21 cellular contexts compared by ENCODE assay signal in genomic region chr4:89259435-89260028, GRCh38. TPM values are rescaled to one million over a fixed set of nuclear protein-coding genes. Genes with fewer than 3 reads are reported as not detected.
DNase-seq lines count a peak whose midpoint lies in the region; ATAC-seq and TF ChIP-seq lines count a peak whose summit lies in the region.
"Had no signal": no experiment of that assay in that cellular context is flagged by ENCODE, and none has a peak within 500 bp of the region (broad histone marks: within the 10 kb centered on the region; RNA-seq: fewer than 3 reads in every experiment).

No MANE protein-coding gene starts in this region.

- H3K9me3 Mint-ChIP-seq in CD4-positive, CD25-positive, alpha-beta regulatory T cell, result no peaks in the 10 kb centered on the region
- no peaks in the 10 kb centered on the region for H3K9me3 Mint-ChIP-seq in CD4-positive, alpha-beta memory T cell
- H3K9me3 Mint-ChIP-seq in WTC11 (peaks cover 15% of the 10 kb centered on the region), endothelial cell (ENCODE audit: unreplicated experiment) (no peaks in the 10 kb centered on the region)

- CTCF ChIA-PET in CD4-positive, alpha-beta memory T cell (lab: Charles Lee; ENCODE audit: partially characterized antibody), result interaction anchor here (1.3 to 20.8 kb wide), 7 partner anchors 12 to 175 kb away, joined by 3 to 285 read pairs (median 35); no protein-coding TSS in a partner anchor
- CTCF ChIA-PET in WTC11 (lab: Charles Lee), result no interaction called here

- POLR2A ChIA-PET in CD4-positive, alpha-beta memory T cell (lab: Charles Lee; ENCODE audit: partially characterized antibody), result interaction anchor here (1.2 to 12.9 kb wide), 7 partner anchors 9 to 58 kb away, joined by 3 to 176 read pairs (median 10); partner anchors contain the start of gene GPRIN3
- POLR2A ChIA-PET in WTC11 (lab: Charles Lee), result no interaction called here

- ATAC-seq in CD4-positive, CD25-positive, alpha-beta regulatory T cell (ENCODE audit: low read depth in 2 of 2), result no peak
- no peak for ATAC-seq in WTC11
- ATAC-seq: SK-N-SH treated with all-trans-retinoic acid at 6 μM for 48 hours had no signal

- TF ChIP-seq CTCF in WTC11 (IDR thresholded peaks at IDR 0.05) (no peak), left ventricle myocardium inferior (IDR thresholded peaks at IDR 0.05; ENCODE audit: borderline replicate concordance) (no peak), endothelial cell (IDR thresholded peaks at IDR 0.05; ENCODE audit: unreplicated experiment) (no peak)

- H3K4me3 ChIP-seq in CD4-positive, CD25-positive, alpha-beta regulatory T cell (ENCODE audit: low read depth, low read length), result no peak overlapping the region
- H3K4me3 ChIP-seq in CD4-positive, alpha-beta memory T cell (ENCODE audit: low read length in 2 of 2), result no peak overlapping the region
- H3K4me3 ChIP-seq in left ventricle myocardium inferior, result no peak overlapping the region
- H3K4me3 ChIP-seq: hepatocyte, MG63, smooth muscle cell, thyroid gland had no signal

- peak overlapping the region; percentile 44 to 86 (median 69) for H3K27ac Mint-ChIP-seq in CD4-positive, CD25-positive, alpha-beta regulatory T cell
- peak overlapping the region; percentile 72 to 93 (median 88) for H3K27ac Mint-ChIP-seq in CD4-positive, alpha-beta memory T cell
- H3K27ac Mint-ChIP-seq in WTC11, result peak overlapping the region; percentile 20
- no peak overlapping the region for H3K27ac Mint-ChIP-seq in endothelial cell (ENCODE audit: unreplicated experiment)

- H3K27me3 Mint-ChIP-seq in CD4-positive, CD25-positive, alpha-beta regulatory T cell, result no peaks in the 10 kb centered on the region
- H3K27me3 Mint-ChIP-seq in CD4-positive, alpha-beta memory T cell, result no peaks in the 10 kb centered on the region
- H3K27me3 Mint-ChIP-seq in WTC11 (ENCODE audit: low read depth) (no peaks in the 10 kb centered on the region), endothelial cell (ENCODE audit: unreplicated experiment) (peaks cover 1% of the 10 kb centered on the region)

- H3K4me1 ChIP-seq in CD4-positive, CD25-positive, alpha-beta regulatory T cell (ENCODE audit: control insufficient read depth, insufficient read depth, low read length, poor library complexity, severe bottlenecking), result peaks cover 74% of the 10 kb centered on the region
- peaks cover 96% of the 10 kb centered on the region for H3K4me1 ChIP-seq in CD4-positive, alpha-beta memory T cell (ENCODE audit: insufficient read depth, low read length)
- H3K4me1 ChIP-seq in left ventricle myocardium inferior, result peaks cover 69% of the 10 kb centered on the region

- H3K27ac ChIP-seq in CD4-positive, CD25-positive, alpha-beta regulatory T cell (ENCODE audit: insufficient read depth, low read length, poor library complexity, severe bottlenecking), result peak overlapping the region; percentile 63
- peak overlapping the region; percentile 9 for H3K27ac ChIP-seq in CD4-positive, alpha-beta memory T cell (ENCODE audit: low read depth, low read length)
- H3K27ac ChIP-seq in left ventricle myocardium inferior (replicated peaks), result peak overlapping the region; percentile 75
- H3K27ac ChIP-seq: epithelial cell of prostate, hepatocyte, RWPE1, thyroid gland had no signal

- no peak for DNase-seq in CD4-positive, CD25-positive, alpha-beta regulatory T cell
- no peak for DNase-seq in CD4-positive, alpha-beta memory T cell
- DNase-seq in WTC11 (ENCODE audit: low spot score) (no peak), left ventricle myocardium inferior (no peak), endothelial cell (ENCODE audit: low spot score) (no peak), activated gamma-delta T cell treated with Interleukin-2 at 50 U/mL for 16 hours (no peak)
- DNase-seq in stimulated activated CD8-positive, alpha-beta memory T cell treated with anti-CD3 and anti-CD28 coated beads, Interleukin-4, amount 100 ng/mL, for 48 hours, result no peak
- DNase-seq: activated effector memory CD4-positive, alpha-beta T cell treated with Interleukin-2 at 50 U/mL for 16 hours; cerebellar nuclear complex; DMS53; GF-D8; MG63; NCI-H1436 treated with DMSO at 0.1 percent for 48 hours; NCI-H2171; stimulated activated naive CD4-positive, alpha-beta T cell treated with Interleukin-2 at 50 U/mL for 16 hours; thyroid gland had no signal

- H3K27me3 ChIP-seq in CD4-positive, CD25-positive, alpha-beta regulatory T cell (ENCODE audit: control insufficient read depth, insufficient read depth, low read length), result no peaks in the 10 kb centered on the region
- H3K27me3 ChIP-seq in CD4-positive, alpha-beta memory T cell (ENCODE audit: insufficient read depth, low read length), result no peaks in the 10 kb centered on the region
- no peaks in the 10 kb centered on the region for H3K27me3 ChIP-seq in left ventricle myocardium inferior (ENCODE audit: low read depth)
- H3K27me3 ChIP-seq: hepatocyte, MG63, thyroid gland had no signal

- intact Hi-C loops in CD4-positive, alpha-beta memory T cell (cut with micrococcal nuclease), result no loop called here
- intact Hi-C loops in left ventricle myocardium inferior (cut with micrococcal nuclease), result no loop called here

- H3K36me3 Mint-ChIP-seq in CD4-positive, CD25-positive, alpha-beta regulatory T cell, result peaks cover 16% of the 10 kb centered on the region
- H3K36me3 Mint-ChIP-seq in CD4-positive, alpha-beta memory T cell, result peaks cover 7 to 22% of the 10 kb centered on the region in 2 donors
- no peaks in the 10 kb centered on the region for H3K36me3 Mint-ChIP-seq in WTC11
- no peaks in the 10 kb centered on the region for H3K36me3 Mint-ChIP-seq in endothelial cell (ENCODE audit: low read depth, unreplicated experiment)

- H3K4me1 Mint-ChIP-seq in CD4-positive, CD25-positive, alpha-beta regulatory T cell, result peaks cover 59 to 97% (median 81%) of the 10 kb centered on the region in 4 donors
- H3K4me1 Mint-ChIP-seq in CD4-positive, alpha-beta memory T cell, result peaks cover 83 to 100% (median 91%) of the 10 kb centered on the region in 4 donors
- H3K4me1 Mint-ChIP-seq in WTC11 (peaks cover 61% of the 10 kb centered on the region), endothelial cell (ENCODE audit: unreplicated experiment) (peaks cover 2% of the 10 kb centered on the region)

- no peaks in the 10 kb centered on the region for H3K9me3 ChIP-seq in CD4-positive, CD25-positive, alpha-beta regulatory T cell (ENCODE audit: control insufficient read depth in 2 of 2, low read length in 2 of 2)
- no peaks in the 10 kb centered on the region for H3K9me3 ChIP-seq in CD4-positive, alpha-beta memory T cell (ENCODE audit: control insufficient read depth in 1 of 2, low read length in 2 of 2)
- H3K9me3 ChIP-seq in left ventricle myocardium inferior (replicated peaks), result no peaks in the 10 kb centered on the region
- H3K9me3 ChIP-seq: MG63, thyroid gland had no signal

- H3K36me3 ChIP-seq in CD4-positive, CD25-positive, alpha-beta regulatory T cell (ENCODE audit: control insufficient read depth, insufficient read depth, low read length), result no peaks in the 10 kb centered on the region
- H3K36me3 ChIP-seq in CD4-positive, alpha-beta memory T cell (ENCODE audit: insufficient read depth, low read length), result no peaks in the 10 kb centered on the region
- no peaks in the 10 kb centered on the region for H3K36me3 ChIP-seq in left ventricle myocardium inferior
- H3K36me3 ChIP-seq: MG63, thyroid gland had no signal

- H3K4me3 Mint-ChIP-seq in CD4-positive, CD25-positive, alpha-beta regulatory T cell, result peak overlapping the region; percentile 1 to 42 (median 18)
- H3K4me3 Mint-ChIP-seq in CD4-positive, alpha-beta memory T cell, result peak overlapping the region in 4 of 8 donors; percentile 38 to 46 (median 43)
- peak overlapping the region; percentile 13 for H3K4me3 Mint-ChIP-seq in WTC11
- no peak overlapping the region for H3K4me3 Mint-ChIP-seq in endothelial cell (ENCODE audit: unreplicated experiment)

TF ChIP-seq in WTC11, 78 proteins besides CTCF, POLR2A, EP300 and RAD21:
- TF ChIP-seq PRRX2 (CRISPR knock-in tag; IDR thresholded peaks at IDR 0.05), result no peak
- no peak for TF ChIP-seq IRF2 (CRISPR knock-in tag; IDR thresholded peaks at IDR 0.05; ENCODE audit: borderline replicate concordance, low read depth)
- TF ChIP-seq ZNF396 (CRISPR knock-in tag; IDR thresholded peaks at IDR 0.05; ENCODE audit: borderline replicate concordance), result no peak

RNA-seq across cellular contexts. Expression of gene GPRIN3, which starts 48.1 kb away (rescaled TPM):
- total RNA-seq in CD4-positive, CD25-positive, alpha-beta regulatory T cell, result 78.9 TPM
- 10 to 100 TPM; 11.7 to 13.4 (median 12.6) TPM for polyA plus RNA-seq in CD4-positive, CD25-positive, alpha-beta regulatory T cell
- total RNA-seq in CD4-positive, alpha-beta memory T cell, result 10 to 100 TPM; 32.5 TPM
- 10 to 100 TPM in 1 of 2 donors, 1 to 10 TPM in 1; 6.9 to 18.9 TPM for polyA plus RNA-seq in CD4-positive, alpha-beta memory T cell
- total RNA-seq in WTC11 (2021) (1.5 to 2.0 TPM (median 1.5 TPM) in 3 replicates), left ventricle myocardium inferior (9.0 TPM), endothelial cell (ENCODE audit: unreplicated experiment) (8.9 TPM)

Comparison
In these comparisons a context has a peak if more than half of its experiments do, and no peak if none do; other contexts are left out.
1. H3K27ac ChIP-seq: peak in every context shown above with its lines; median percentile 75 in left ventricle myocardium inferior; 63 in CD4-positive, CD25-positive, alpha-beta regulatory T cell; 9 in CD4-positive, alpha-beta memory T cell.